ENCODE assay signal across 17 cellular contexts in genomic region chr18:3874593-3874992, GRCh38.
DNase-seq lines count a peak whose midpoint lies in the region; ATAC-seq and TF ChIP-seq lines count a peak whose summit lies in the region.
"Had no signal": no experiment of that assay in that cellular context is flagged by ENCODE, and none has a peak within 500 bp of the region (broad histone marks: within the 10 kb centered on the region; RNA-seq: fewer than 3 reads in every experiment).

No MANE protein-coding gene starts in this region.

- WGBS in hepatocyte (ENCODE audit: low lambda C conversion rate, missing lambda C conversion rate), result 68% methylated on average over 3 of the region's 3 CpGs

- H3K79me2 ChIP-seq in hepatocyte, result no peaks in the 10 kb centered on the region

- intact Hi-C loops in tibial artery (cut with DNase I; ENCODE audit: low total_unique reads), result no loop called here

- H3K4me1 ChIP-seq in hepatocyte (ENCODE audit: insufficient read depth) (no peaks in the 10 kb centered on the region), tibial artery (no peaks in the 10 kb centered on the region)

- H3K27me3 ChIP-seq in hepatocyte, result no peaks in the 10 kb centered on the region
- H3K27me3 ChIP-seq in tibial artery, result no peaks in the 10 kb centered on the region

- TF ChIP-seq CTCF in hepatocyte (IDR thresholded peaks at IDR 0.05; ENCODE audit: poor library complexity) (no peak), tibial artery (IDR thresholded peaks at IDR 0.05) (no peak)

- H2AFZ ChIP-seq in hepatocyte, result no peak overlapping the region

- H3K9me3 ChIP-seq in hepatocyte (ENCODE audit: low read depth), result no peaks in the 10 kb centered on the region
- H3K9me3 ChIP-seq in tibial artery, result no peaks in the 10 kb centered on the region

- no peaks in the 10 kb centered on the region for H3K9me2 ChIP-seq in hepatocyte (replicated peaks; ENCODE audit: insufficient read depth)

- DNase-seq in NCI-H510A treated with DMSO at 0.1 percent for 48 hours (lab: John Stamatoyannopoulos, UW) (peak; percentile 25), NCI-H510A (lab: John Stamatoyannopoulos, UW) (no peak), hepatocyte (ENCODE audit: low spot score) (no peak), tibial artery (no peak), mucosa of gallbladder (ENCODE audit: low spot score) (no peak)
- DNase-seq: activated naive CD4-positive, alpha-beta T cell treated with anti-CD3 and anti-CD28 coated beads, Interleukin-2, amount 10 ng/mL, durations not matched to agents 7 days and 5 days; aorta; Calu3; central memory CD4-positive, alpha-beta T cell; left colon; NCI-H2081 treated with DMSO at 0.1 percent for 48 hours; stimulated activated CD4-positive, alpha-beta T cell treated with anti-CD3 and anti-CD28 coated beads, Interleukin-4, amount 100 ng/mL, for 24 hours; stimulated activated naive B cell treated with anti-CD40 and anti-IgM and Interleukin-4, amounts not matched to agents 10 μg/mL and 1 μg/mL and 100 μg/mL, for 72 hours had no signal

- H3K4me3 ChIP-seq in hepatocyte (no peak overlapping the region), tibial artery (peak overlapping the region; percentile 13 to 18)

- H3K4me2 ChIP-seq in hepatocyte, result peak overlapping the region; percentile 50

- H4K20me1 ChIP-seq in hepatocyte (ENCODE audit: insufficient read depth, poor library complexity, severe bottlenecking), result no peaks in the 10 kb centered on the region

- no peaks in the 10 kb centered on the region for H3K36me3 ChIP-seq in hepatocyte (replicated peaks; ENCODE audit: insufficient read depth, low read depth)
- peaks cover 4 to 5% (median 5%) of the 10 kb centered on the region in 3 donors for H3K36me3 ChIP-seq in tibial artery

- H3K27ac ChIP-seq in angular gyrus (ENCODE audit: low read depth, low read length) (peak overlapping the region; percentile 37), hepatocyte (no peak overlapping the region), tibial artery (peak overlapping the region; percentile 8 to 29)

- ATAC-seq in HG03280 (IDR thresholded peaks at IDR 0.05; ENCODE audit: unreplicated experiment), result no peak
- no peak for ATAC-seq in HG03457 (IDR thresholded peaks at IDR 0.05; ENCODE audit: unreplicated experiment)
- ATAC-seq: left colon; stimulated activated naive B cell treated with anti-CD40 and anti-IgM and Interleukin-4, amounts not matched to agents 10 μg/mL and 1 μg/mL and 100 μg/mL, for 72 hours; WTC11 had no signal
